1 cellular context compared by ENCODE assay signal in the genomic region with DNA sequence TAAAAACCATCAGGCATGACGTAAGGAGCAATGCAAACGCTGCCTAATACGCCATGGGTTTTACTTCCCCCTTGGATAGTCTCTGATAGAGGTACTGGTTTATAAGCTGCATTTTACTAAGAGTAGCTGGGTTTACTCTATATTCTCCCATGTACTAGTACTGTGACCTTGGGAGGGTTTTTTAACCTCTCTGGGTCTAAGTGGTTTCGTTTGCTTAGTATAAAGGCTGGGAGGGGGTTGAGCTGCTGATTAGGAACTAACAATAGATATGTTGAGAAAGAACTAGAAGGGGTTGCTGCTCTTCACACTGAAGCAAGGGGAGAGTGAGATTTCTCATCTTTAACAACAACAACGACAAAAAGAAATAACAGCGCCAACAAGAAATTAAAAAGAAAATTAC.
TF ChIP-seq lines count a peak whose summit lies in the region.

No MANE protein-coding gene starts in this region.

TF ChIP-seq in GM23338, 12 proteins besides CTCF, POLR2A, EP300 and RAD21 (continued from another document):
- TF ChIP-seq, protein P1, sequence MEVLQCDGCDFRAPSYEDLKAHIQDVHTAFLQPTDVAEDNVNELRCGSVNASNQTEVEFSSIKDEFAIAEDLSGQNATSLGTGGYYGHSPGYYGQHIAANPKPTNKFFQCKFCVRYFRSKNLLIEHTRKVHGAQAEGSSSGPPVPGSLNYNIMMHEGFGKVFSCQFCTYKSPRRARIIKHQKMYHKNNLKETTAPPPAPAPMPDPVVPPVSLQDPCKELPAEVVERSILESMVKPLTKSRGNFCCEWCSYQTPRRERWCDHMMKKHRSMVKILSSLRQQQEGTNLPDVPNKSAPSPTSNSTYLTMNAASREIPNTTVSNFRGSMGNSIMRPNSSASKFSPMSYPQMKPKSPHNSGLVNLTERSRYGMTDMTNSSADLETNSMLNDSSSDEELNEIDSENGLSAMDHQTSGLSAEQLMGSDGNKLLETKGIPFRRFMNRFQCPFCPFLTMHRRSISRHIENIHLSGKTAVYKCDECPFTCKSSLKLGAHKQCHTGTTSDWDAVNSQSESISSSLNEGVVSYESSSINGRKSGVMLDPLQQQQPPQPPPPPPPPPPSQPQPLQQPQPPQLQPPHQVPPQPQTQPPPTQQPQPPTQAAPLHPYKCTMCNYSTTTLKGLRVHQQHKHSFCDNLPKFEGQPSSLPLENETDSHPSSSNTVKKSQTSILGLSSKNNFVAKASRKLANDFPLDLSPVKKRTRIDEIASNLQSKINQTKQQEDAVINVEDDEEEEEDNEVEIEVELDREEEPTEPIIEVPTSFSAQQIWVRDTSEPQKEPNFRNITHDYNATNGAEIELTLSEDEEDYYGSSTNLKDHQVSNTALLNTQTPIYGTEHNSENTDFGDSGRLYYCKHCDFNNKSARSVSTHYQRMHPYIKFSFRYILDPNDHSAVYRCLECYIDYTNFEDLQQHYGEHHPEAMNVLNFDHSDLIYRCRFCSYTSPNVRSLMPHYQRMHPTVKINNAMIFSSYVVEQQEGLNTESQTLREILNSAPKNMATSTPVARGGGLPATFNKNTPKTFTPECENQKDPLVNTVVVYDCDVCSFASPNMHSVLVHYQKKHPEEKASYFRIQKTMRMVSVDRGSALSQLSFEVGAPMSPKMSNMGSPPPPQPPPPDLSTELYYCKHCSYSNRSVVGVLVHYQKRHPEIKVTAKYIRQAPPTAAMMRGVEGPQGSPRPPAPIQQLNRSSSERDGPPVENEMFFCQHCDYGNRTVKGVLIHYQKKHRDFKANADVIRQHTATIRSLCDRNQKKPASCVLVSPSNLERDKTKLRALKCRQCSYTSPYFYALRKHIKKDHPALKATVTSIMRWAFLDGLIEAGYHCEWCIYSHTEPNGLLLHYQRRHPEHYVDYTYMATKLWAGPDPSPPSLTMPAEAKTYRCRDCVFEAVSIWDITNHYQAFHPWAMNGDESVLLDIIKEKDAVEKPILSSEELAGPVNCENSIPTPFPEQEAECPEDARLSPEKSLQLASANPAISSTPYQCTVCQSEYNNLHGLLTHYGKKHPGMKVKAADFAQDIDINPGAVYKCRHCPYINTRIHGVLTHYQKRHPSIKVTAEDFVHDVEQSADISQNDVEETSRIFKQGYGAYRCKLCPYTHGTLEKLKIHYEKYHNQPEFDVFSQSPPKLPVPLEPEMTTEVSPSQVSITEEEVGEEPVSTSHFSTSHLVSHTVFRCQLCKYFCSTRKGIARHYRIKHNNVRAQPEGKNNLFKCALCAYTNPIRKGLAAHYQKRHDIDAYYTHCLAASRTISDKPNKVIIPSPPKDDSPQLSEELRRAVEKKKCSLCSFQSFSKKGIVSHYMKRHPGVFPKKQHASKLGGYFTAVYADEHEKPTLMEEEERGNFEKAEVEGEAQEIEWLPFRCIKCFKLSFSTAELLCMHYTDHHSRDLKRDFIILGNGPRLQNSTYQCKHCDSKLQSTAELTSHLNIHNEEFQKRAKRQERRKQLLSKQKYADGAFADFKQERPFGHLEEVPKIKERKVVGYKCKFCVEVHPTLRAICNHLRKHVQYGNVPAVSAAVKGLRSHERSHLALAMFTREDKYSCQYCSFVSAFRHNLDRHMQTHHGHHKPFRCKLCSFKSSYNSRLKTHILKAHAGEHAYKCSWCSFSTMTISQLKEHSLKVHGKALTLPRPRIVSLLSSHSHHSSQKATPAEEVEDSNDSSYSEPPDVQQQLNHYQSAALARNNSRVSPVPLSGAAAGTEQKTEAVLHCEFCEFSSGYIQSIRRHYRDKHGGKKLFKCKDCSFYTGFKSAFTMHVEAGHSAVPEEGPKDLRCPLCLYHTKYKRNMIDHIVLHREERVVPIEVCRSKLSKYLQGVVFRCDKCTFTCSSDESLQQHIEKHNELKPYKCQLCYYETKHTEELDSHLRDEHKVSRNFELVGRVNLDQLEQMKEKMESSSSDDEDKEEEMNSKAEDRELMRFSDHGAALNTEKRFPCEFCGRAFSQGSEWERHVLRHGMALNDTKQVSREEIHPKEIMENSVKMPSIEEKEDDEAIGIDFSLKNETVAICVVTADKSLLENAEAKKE (CRISPR knock-in tag; IDR thresholded peaks at IDR 0.05) = no peak
- TF ChIP-seq EZH2phosphoT487 (IDR thresholded peaks at IDR 0.05; ENCODE audit: unreplicated experiment) = no peak
- no peak for TF ChIP-seq CREB1 (CRISPR knock-in tag; IDR thresholded peaks at IDR 0.05; ENCODE audit: low read depth)
- TF ChIP-seq JUNB (IDR thresholded peaks at IDR 0.05; ENCODE audit: unreplicated experiment) = no peak
- TF ChIP-seq POLR2AphosphoS5 (IDR thresholded peaks at IDR 0.05; ENCODE audit: low read depth) = no peak
- TF ChIP-seq, protein P2, sequence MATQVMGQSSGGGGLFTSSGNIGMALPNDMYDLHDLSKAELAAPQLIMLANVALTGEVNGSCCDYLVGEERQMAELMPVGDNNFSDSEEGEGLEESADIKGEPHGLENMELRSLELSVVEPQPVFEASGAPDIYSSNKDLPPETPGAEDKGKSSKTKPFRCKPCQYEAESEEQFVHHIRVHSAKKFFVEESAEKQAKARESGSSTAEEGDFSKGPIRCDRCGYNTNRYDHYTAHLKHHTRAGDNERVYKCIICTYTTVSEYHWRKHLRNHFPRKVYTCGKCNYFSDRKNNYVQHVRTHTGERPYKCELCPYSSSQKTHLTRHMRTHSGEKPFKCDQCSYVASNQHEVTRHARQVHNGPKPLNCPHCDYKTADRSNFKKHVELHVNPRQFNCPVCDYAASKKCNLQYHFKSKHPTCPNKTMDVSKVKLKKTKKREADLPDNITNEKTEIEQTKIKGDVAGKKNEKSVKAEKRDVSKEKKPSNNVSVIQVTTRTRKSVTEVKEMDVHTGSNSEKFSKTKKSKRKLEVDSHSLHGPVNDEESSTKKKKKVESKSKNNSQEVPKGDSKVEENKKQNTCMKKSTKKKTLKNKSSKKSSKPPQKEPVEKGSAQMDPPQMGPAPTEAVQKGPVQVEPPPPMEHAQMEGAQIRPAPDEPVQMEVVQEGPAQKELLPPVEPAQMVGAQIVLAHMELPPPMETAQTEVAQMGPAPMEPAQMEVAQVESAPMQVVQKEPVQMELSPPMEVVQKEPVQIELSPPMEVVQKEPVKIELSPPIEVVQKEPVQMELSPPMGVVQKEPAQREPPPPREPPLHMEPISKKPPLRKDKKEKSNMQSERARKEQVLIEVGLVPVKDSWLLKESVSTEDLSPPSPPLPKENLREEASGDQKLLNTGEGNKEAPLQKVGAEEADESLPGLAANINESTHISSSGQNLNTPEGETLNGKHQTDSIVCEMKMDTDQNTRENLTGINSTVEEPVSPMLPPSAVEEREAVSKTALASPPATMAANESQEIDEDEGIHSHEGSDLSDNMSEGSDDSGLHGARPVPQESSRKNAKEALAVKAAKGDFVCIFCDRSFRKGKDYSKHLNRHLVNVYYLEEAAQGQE (IDR thresholded peaks at IDR 0.05; ENCODE audit: unreplicated experiment) = no peak
- no peak for TF ChIP-seq ZNF114 (CRISPR knock-in tag; IDR thresholded peaks at IDR 0.05)
- TF ChIP-seq EZH2 (IDR thresholded peaks at IDR 0.05; ENCODE audit: low read depth, unreplicated experiment) = no peak
- TF ChIP-seq, protein P3, sequence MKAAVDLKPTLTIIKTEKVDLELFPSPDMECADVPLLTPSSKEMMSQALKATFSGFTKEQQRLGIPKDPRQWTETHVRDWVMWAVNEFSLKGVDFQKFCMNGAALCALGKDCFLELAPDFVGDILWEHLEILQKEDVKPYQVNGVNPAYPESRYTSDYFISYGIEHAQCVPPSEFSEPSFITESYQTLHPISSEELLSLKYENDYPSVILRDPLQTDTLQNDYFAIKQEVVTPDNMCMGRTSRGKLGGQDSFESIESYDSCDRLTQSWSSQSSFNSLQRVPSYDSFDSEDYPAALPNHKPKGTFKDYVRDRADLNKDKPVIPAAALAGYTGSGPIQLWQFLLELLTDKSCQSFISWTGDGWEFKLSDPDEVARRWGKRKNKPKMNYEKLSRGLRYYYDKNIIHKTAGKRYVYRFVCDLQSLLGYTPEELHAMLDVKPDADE (IDR thresholded peaks at IDR 0.05) = no peak
- no peak for TF ChIP-seq ZNF331 (CRISPR knock-in tag; IDR thresholded peaks at IDR 0.05; ENCODE audit: low read depth)
- TF ChIP-seq STAT1 (IDR thresholded peaks at IDR 0.05; ENCODE audit: unreplicated experiment) = no peak
